ENCODE assay signal across 19 cellular contexts in the genomic region with DNA sequence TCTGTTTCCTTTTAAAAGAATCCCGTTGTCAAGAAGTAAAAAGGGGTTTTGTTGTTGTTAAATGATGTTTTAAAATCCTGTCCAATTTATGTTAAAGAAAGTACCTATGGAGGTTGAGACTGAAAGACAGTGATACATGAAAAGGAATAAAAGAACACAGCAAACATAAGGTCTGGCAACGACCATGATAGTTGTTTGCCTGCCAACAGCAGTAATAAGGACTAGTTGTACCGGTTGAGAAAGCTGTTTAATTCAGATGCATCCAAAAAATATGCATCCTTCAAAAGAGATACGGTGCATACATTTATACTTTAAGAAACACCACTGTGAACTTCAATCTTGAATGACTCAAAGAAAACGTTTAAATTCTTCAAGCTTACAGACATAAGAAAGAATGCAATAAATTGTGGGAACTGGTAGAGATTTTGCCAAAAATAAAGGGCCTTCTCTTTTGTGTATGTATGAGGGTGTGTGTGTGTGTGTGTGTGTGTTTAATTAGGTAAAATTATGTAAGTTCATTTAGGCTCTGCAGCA.
"Had no signal": no experiment of that assay in that cellular context is flagged by ENCODE, and none has a peak within 500 bp of the region (broad histone marks: within the 10 kb centered on the region; RNA-seq: fewer than 3 reads in every experiment).

No MANE protein-coding gene starts in this region.

- H3K36me3 ChIP-seq: cardiac muscle cell, gastrocnemius medialis, pancreas, upper lobe of left lung had no signal

- H3K36me3 Mint-ChIP-seq: activated CD8-positive, alpha-beta memory T cell treated with anti-CD3 and anti-CD28 coated beads, Interleukin-2, amount 10 ng/mL, durations not matched to agents 7 days and 5 days; activated naive CD8-positive, alpha-beta T cell treated with anti-CD3 and anti-CD28 coated beads for 36 hours had no signal

- H3K27ac ChIP-seq: cardiac muscle cell, coronary artery, gastrocnemius medialis, pancreas, upper lobe of left lung had no signal

- H3K4me1 Mint-ChIP-seq: activated CD8-positive, alpha-beta memory T cell treated with anti-CD3 and anti-CD28 coated beads, Interleukin-2, amount 10 ng/mL, durations not matched to agents 7 days and 5 days; activated naive CD8-positive, alpha-beta T cell treated with anti-CD3 and anti-CD28 coated beads for 36 hours had no signal

- H3K27me3 ChIP-seq: cardiac muscle cell, gastrocnemius medialis, pancreas, upper lobe of left lung had no signal

- H3K4me1 ChIP-seq: gastrocnemius medialis, pancreas, upper lobe of left lung had no signal

- H3K27me3 Mint-ChIP-seq: activated CD8-positive, alpha-beta memory T cell treated with anti-CD3 and anti-CD28 coated beads, Interleukin-2, amount 10 ng/mL, durations not matched to agents 7 days and 5 days; activated naive CD8-positive, alpha-beta T cell treated with anti-CD3 and anti-CD28 coated beads for 36 hours had no signal

- DNase-seq: activated CD4-positive, alpha-beta T cell treated with anti-CD3 and anti-CD28 coated beads, Interleukin-2, amount 50 U/mL, for 48 hours; activated CD8-positive, alpha-beta memory T cell treated with anti-CD3 and anti-CD28 coated beads, Interleukin-2, amount 10 ng/mL, durations not matched to agents 7 days and 5 days; activated gamma-delta T cell; activated naive CD8-positive, alpha-beta T cell treated with anti-CD3 and anti-CD28 coated beads for 36 hours; activated T-cell treated with anti-CD3 and anti-CD28 coated beads, Interleukin-2, amount 50 U/mL, for 4 hours; effector CD4-positive, alpha-beta T cell; gastrocnemius medialis; kidney; left ventricle myocardium superior; mesendoderm; pancreas; stimulated activated CD4-positive, alpha-beta T cell treated with anti-CD3 and anti-CD28 coated beads, Interleukin-4, amount 100 ng/mL, for 1 hour; stimulated activated CD8-positive, alpha-beta memory T cell treated with anti-CD3 and anti-CD28 coated beads, Interleukin-4, amount 100 ng/mL, for 48 hours; stimulated activated naive CD8-positive, alpha-beta T cell treated with anti-CD3 and anti-CD28 coated beads, Interleukin-15, Interleukin-2, amounts not matched to agents 100 U/mL and 50 U/mL, for 24 hours; upper lobe of left lung had no signal

- H3K4me3 ChIP-seq: cardiac muscle cell, coronary artery, gastrocnemius medialis, pancreas, upper lobe of left lung had no signal

- H3K4me3 Mint-ChIP-seq: activated CD8-positive, alpha-beta memory T cell treated with anti-CD3 and anti-CD28 coated beads, Interleukin-2, amount 10 ng/mL, durations not matched to agents 7 days and 5 days; activated naive CD8-positive, alpha-beta T cell treated with anti-CD3 and anti-CD28 coated beads for 36 hours; activated T-cell treated with anti-CD3 and anti-CD28 coated beads, Interleukin-2, amount 50 U/mL, for 4 hours; neural crest cell had no signal

- H3K27ac Mint-ChIP-seq: activated CD8-positive, alpha-beta memory T cell treated with anti-CD3 and anti-CD28 coated beads, Interleukin-2, amount 10 ng/mL, durations not matched to agents 7 days and 5 days; activated naive CD8-positive, alpha-beta T cell treated with anti-CD3 and anti-CD28 coated beads for 36 hours had no signal

- H3K9me3 Mint-ChIP-seq: activated naive CD8-positive, alpha-beta T cell treated with anti-CD3 and anti-CD28 coated beads for 36 hours; neural crest cell had no signal

- H3K9me3 ChIP-seq: gastrocnemius medialis, pancreas, upper lobe of left lung had no signal

- FAIRE-seq: endothelial cell of umbilical vein, kidney, pancreas had no signal
